Comparison of ENCODE assay signal across 1 cellular context in the genomic region with DNA sequence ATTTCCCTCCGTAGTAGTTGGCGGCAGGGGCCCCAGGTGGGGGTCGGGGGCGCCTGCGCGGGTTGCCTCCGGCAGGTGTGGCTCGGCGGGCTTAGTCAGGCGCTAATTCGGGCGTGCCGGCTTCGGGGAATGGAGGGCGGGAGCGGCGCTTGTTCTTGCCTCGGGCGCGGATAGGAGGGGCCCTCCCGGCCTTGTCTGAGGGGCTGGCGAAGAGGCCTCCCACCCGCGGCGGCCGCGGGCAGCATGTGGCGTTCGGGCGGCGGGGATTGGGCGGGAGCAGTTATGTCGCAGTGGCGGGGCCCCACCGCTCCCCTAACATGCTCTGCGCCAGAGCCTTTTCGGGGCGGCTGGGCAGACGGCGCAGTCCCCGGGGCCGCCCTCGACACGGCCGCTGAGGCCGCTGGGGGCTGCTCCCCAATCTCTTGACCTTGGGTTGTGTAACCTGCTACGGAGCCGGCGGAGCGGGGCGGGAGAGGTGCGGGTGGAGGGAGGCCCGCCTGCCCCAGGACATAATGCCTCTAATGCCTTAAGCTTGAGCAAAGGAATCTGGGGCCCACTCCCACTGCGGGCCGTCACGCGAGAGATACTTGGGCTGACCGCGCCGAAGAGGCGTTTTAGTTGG.
A peak's percentile ranks its signal among the peaks of the same experiment; 100 is the strongest.
TF ChIP-seq lines count a peak whose summit lies in the region.

No MANE protein-coding gene starts in this region.

TF ChIP-seq in K562, 482 proteins besides CTCF, POLR2A, EP300 and RAD21 (continued from another document and continues in another):
- TF ChIP-seq ZNF280A (IDR thresholded peaks at IDR 0.05; ENCODE audit: low read depth, partially characterized antibody) (no peak), IFI16 (CRISPR knock-in tag; IDR thresholded peaks at IDR 0.05) (no peak), HNRNPL (IDR thresholded peaks at IDR 0.05; ENCODE audit: low read depth, low read length) (no peak), NEUROD1 (IDR thresholded peaks at IDR 0.05; ENCODE audit: borderline replicate concordance, low read depth, low read length, partially characterized antibody) (no peak), MTA2 (IDR thresholded peaks at IDR 0.05; ENCODE audit: low read depth) (no peak), SFPQ (IDR thresholded peaks at IDR 0.05; ENCODE audit: low read depth, low read length) (no peak), CXXC5 (CRISPR knock-in tag; IDR thresholded peaks at IDR 0.05) (no peak), BCL6 (CRISPR knock-in tag; IDR thresholded peaks at IDR 0.05) (no peak), RNF219 (CRISPR knock-in tag; IDR thresholded peaks at IDR 0.05) (no peak), POLR3A (IDR thresholded peaks at IDR 0.05; ENCODE audit: borderline replicate concordance, extremely low read depth, insufficient read depth, insufficient read length) (no peak), RNF2 (IDR thresholded peaks at IDR 0.05) (no peak), ZNF79 (CRISPR knock-in tag; IDR thresholded peaks at IDR 0.05; ENCODE audit: low read depth) (no peak), ARID1B (IDR thresholded peaks at IDR 0.05) (no peak), EGR1 (conservative IDR thresholded peaks at IDR 0.05) (no peak), FIP1L1 (IDR thresholded peaks at IDR 0.05; ENCODE audit: low read depth, low read length, poor library complexity, severe bottlenecking) (no peak), ZNF76 (CRISPR knock-in tag; IDR thresholded peaks at IDR 0.05; ENCODE audit: borderline replicate concordance) (no peak), EHMT2 (IDR thresholded peaks at IDR 0.05) (no peak), NR3C1 (CRISPR knock-in tag; IDR thresholded peaks at IDR 0.05) (no peak), ILK (tag; IDR thresholded peaks at IDR 0.05; ENCODE audit: borderline replicate concordance, low read depth) (no peak), PTBP1 (IDR thresholded peaks at IDR 0.05; ENCODE audit: low read depth, low read length) (no peak), HNRNPLL (IDR thresholded peaks at IDR 0.05; ENCODE audit: low read depth, low read length, poor library complexity, severe bottlenecking) (no peak), ZNF518B (CRISPR knock-in tag; IDR thresholded peaks at IDR 0.05) (no peak), USF2 (CRISPR knock-in tag; IDR thresholded peaks at IDR 0.05) (no peak), ZNF699 (CRISPR knock-in tag; IDR thresholded peaks at IDR 0.05; ENCODE audit: insufficient replicate concordance) (no peak), HDAC2 (IDR thresholded peaks at IDR 0.05) (no peak), MAX (CRISPR knock-in tag; IDR thresholded peaks at IDR 0.05) (no peak), CLOCK (CRISPR knock-in tag; IDR thresholded peaks at IDR 0.05; ENCODE audit: borderline replicate concordance) (no peak), ILF3 (IDR thresholded peaks at IDR 0.05; ENCODE audit: borderline replicate concordance) (no peak; the same call in 1 of the 2 replicates), ELK3 (CRISPR knock-in tag; IDR thresholded peaks at IDR 0.05) (no peak), NR2C1 (IDR thresholded peaks at IDR 0.05) (no peak), NR2C1 (tag; IDR thresholded peaks at IDR 0.05) (no peak), PML (IDR thresholded peaks at IDR 0.05; ENCODE audit: low read length) (no peak), ZNF740 (CRISPR knock-in tag; IDR thresholded peaks at IDR 0.05) (0 out of 2 replicates have a peak, but pooled peaks have one; percentile 57), ZNF740 (tag; IDR thresholded peaks at IDR 0.05) (no peak), ELF4 (CRISPR knock-in tag; IDR thresholded peaks at IDR 0.05) (no peak), ZBTB1 (CRISPR knock-in tag; IDR thresholded peaks at IDR 0.05; ENCODE audit: borderline replicate concordance, low read depth) (no peak; the same call in 1 of the 2 replicates)
- TF ChIP-seq, protein P1, sequence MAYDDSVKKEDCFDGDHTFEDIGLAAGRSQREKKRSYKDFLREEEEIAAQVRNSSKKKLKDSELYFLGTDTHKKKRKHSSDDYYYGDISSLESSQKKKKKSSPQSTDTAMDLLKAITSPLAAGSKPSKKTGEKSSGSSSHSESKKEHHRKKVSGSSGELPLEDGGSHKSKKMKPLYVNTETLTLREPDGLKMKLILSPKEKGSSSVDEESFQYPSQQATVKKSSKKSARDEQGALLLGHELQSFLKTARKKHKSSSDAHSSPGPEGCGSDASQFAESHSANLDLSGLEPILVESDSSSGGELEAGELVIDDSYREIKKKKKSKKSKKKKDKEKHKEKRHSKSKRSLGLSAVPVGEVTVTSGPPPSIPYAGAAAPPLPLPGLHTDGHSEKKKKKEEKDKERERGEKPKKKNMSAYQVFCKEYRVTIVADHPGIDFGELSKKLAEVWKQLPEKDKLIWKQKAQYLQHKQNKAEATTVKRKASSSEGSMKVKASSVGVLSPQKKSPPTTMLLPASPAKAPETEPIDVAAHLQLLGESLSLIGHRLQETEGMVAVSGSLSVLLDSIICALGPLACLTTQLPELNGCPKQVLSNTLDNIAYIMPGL (CRISPR knock-in tag; IDR thresholded peaks at IDR 0.05), result no peak
- TF ChIP-seq, protein P2, sequence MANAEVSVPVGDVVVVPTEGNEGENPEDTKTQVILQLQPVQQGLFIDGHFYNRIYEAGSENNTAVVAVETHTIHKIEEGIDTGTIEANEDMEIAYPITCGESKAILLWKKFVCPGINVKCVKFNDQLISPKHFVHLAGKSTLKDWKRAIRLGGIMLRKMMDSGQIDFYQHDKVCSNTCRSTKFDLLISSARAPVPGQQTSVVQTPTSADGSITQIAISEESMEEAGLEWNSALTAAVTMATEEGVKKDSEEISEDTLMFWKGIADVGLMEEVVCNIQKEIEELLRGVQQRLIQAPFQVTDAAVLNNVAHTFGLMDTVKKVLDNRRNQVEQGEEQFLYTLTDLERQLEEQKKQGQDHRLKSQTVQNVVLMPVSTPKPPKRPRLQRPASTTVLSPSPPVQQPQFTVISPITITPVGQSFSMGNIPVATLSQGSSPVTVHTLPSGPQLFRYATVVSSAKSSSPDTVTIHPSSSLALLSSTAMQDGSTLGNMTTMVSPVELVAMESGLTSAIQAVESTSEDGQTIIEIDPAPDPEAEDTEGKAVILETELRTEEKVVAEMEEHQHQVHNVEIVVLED (CRISPR knock-in tag; IDR thresholded peaks at IDR 0.05), result no peak
